In genomic region chrX:26915064-26915463, GRCh38 we compare ENCODE assay signal across 20 cellular contexts.
DNase-seq lines count a peak whose midpoint lies in the region; ATAC-seq and TF ChIP-seq lines count a peak whose summit lies in the region.
"Had no signal": no experiment of that assay in that cellular context is flagged by ENCODE, and none has a peak within 500 bp of the region (broad histone marks: within the 10 kb centered on the region; RNA-seq: fewer than 3 reads in every experiment).

No MANE protein-coding gene starts in this region.

- TF ChIP-seq CTCF in brain microvascular endothelial cell (IDR thresholded peaks at IDR 0.05; ENCODE audit: low read depth, low read length, missing control alignments) (no peak), foreskin keratinocyte (conservative IDR thresholded peaks at IDR 0.05) (no peak)

- H3K27ac ChIP-seq in brain microvascular endothelial cell, result peak overlapping the region; percentile 67
- H3K27ac ChIP-seq in foreskin keratinocyte, result no peak overlapping the region
- H3K27ac ChIP-seq: C4-2B had no signal

- no peak overlapping the region for H3K4me3 ChIP-seq in brain microvascular endothelial cell (ENCODE audit: low read depth, low read length)

- no peaks in the 10 kb centered on the region for H3K4me1 ChIP-seq in foreskin keratinocyte
- H3K4me1 ChIP-seq: Caco-2 had no signal

- peak; percentile 43 for ATAC-seq in foreskin keratinocyte
- no peak for ATAC-seq in GM19463 (IDR thresholded peaks at IDR 0.05; ENCODE audit: unreplicated experiment)
- ATAC-seq: naive thymus-derived CD8-positive, alpha-beta T cell had no signal

- H3K27me3 ChIP-seq in brain microvascular endothelial cell (replicated peaks) (no peaks in the 10 kb centered on the region), foreskin keratinocyte (no peaks in the 10 kb centered on the region)

- DNase-seq in Caki2 (ENCODE audit: low read depth) (peak; percentile 1), LHCN-M2 (ENCODE audit: low read depth) (peak; percentile 67), brain microvascular endothelial cell (peak; percentile 32), foreskin keratinocyte (peak; percentile 40 to 70), NOMO-1 (lab: John Stamatoyannopoulos, UW; ENCODE audit: unreplicated experiment in 2 of 2) (no peak), NAMALWA (ENCODE audit: low spot score) (no peak), ureter (ENCODE audit: low spot score) (no peak)
- DNase-seq: activated CD4-positive, alpha-beta T cell treated with anti-CD3 and anti-CD28 coated beads, Interleukin-2, amount 50 U/mL, for 48 hours; Caco-2; cortex of kidney; endodermal cell; islet precursor cell; naive thymus-derived CD8-positive, alpha-beta T cell; NCI-H2107; NCI-H446 treated with DMSO at 0.1 percent for 48 hours; occipital lobe; stimulated activated naive CD4-positive, alpha-beta T cell; T-helper 1 cell had no signal

- H3K36me3 ChIP-seq in brain microvascular endothelial cell (replicated peaks), result no peaks in the 10 kb centered on the region

- in situ Hi-C loops in Caki2 (cut with HindIII; ENCODE audit: low pct_unique_long_range_greater_than_20kb, low sequenced_read_pairs) (no loop called here), brain microvascular endothelial cell (cut with HindIII; ENCODE audit: low pct_ligation_motif_present, low sequenced_read_pairs) (no loop called here)

Comparison
In these comparisons a context has a peak if more than half of its experiments do, and no peak if none do; other contexts are left out.
1. DNase-seq: peak in Caki2 (single experiment), LHCN-M2 (single experiment), brain microvascular endothelial cell (single experiment) and foreskin keratinocyte (2 of 2); none in NOMO-1 (0 of 2), NAMALWA (single experiment) and ureter (single experiment).